12 cellular contexts compared by ENCODE assay signal in the genomic region with DNA sequence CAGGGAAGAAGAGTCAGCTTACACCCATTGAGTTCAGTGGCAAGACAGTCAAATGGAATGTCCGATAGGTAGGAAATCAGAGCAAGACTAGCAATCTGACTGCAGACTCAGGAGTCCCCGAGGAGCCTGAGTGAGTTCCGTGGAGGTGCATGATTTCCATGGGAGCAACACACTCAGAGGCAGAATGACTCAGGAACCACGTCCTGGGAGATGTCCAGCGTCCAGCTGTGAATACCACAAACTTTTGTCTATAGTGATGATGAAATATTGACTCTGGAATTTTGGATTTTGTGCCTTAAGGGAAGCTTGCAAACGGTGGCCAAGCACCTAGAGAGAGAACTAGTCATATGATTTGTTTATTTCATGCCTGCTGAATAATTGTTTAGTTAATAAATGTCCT.
DNase-seq lines count a peak whose midpoint lies in the region; ATAC-seq, FAIRE-seq and TF ChIP-seq lines count a peak whose summit lies in the region.
"Had no signal": no experiment of that assay in that cellular context is flagged by ENCODE, and none has a peak within 500 bp of the region (broad histone marks: within the 10 kb centered on the region; RNA-seq: fewer than 3 reads in every experiment).

No MANE protein-coding gene starts in this region.

- H3K27me3 ChIP-seq in astrocyte (ENCODE audit: insufficient read depth, low read length) (no peaks in the 10 kb centered on the region), right cardiac atrium (ENCODE audit: control insufficient read depth, insufficient read depth) (no peaks in the 10 kb centered on the region), transverse colon (no peaks in the 10 kb centered on the region), thyroid gland (no peaks in the 10 kb centered on the region), HAP-1 (ENCODE audit: low read depth) (0 out of 2 replicates have a peak, but pooled peaks cover 6% of the 10 kb centered on the region)
- H3K27me3 ChIP-seq: esophagus squamous epithelium had no signal

- H3K36me3 Mint-ChIP-seq in astrocyte (ENCODE audit: low read depth, unreplicated experiment): no peaks in the 10 kb centered on the region
- H3K36me3 Mint-ChIP-seq: activated naive CD4-positive, alpha-beta T cell treated with anti-CD3 and anti-CD28 coated beads, Interleukin-2, amount 50 U/mL, for 24 hours had no signal

- H3K4me1 ChIP-seq in astrocyte (ENCODE audit: insufficient read depth, low read length) (peaks cover 30% of the 10 kb centered on the region), right cardiac atrium (ENCODE audit: control insufficient read depth, insufficient read depth, low read length) (no peaks in the 10 kb centered on the region), transverse colon (peaks cover 0 to 5% (median 0%) of the 10 kb centered on the region in 4 donors), thyroid gland (no peaks in the 10 kb centered on the region), HAP-1 (no peaks in the 10 kb centered on the region)

- no peaks in the 10 kb centered on the region for H4K20me1 ChIP-seq in astrocyte (ENCODE audit: insufficient read depth, low read length)

- peak; percentile 89 for FAIRE-seq in astrocyte (lab: Jason Lieb, UNC)
- FAIRE-seq: G401.6 had no signal

- H3K27ac ChIP-seq in astrocyte (ENCODE audit: low read depth, low read length) (peak overlapping the region; percentile 75), right cardiac atrium (ENCODE audit: low read length) (no peak overlapping the region), transverse colon (peak overlapping the region in 1 of 4 donors; percentile 10), thyroid gland (no peak overlapping the region)
- H3K27ac ChIP-seq: esophagus squamous epithelium, WERI-Rb-1 had no signal

- peak overlapping the region; percentile 66 for H3K27ac Mint-ChIP-seq in astrocyte (ENCODE audit: unreplicated experiment)
- H3K27ac Mint-ChIP-seq: activated naive CD4-positive, alpha-beta T cell treated with anti-CD3 and anti-CD28 coated beads, Interleukin-2, amount 50 U/mL, for 24 hours had no signal

- H3K4me2 ChIP-seq in astrocyte (ENCODE audit: low read length): peak overlapping the region; percentile 76

- no peak for TF ChIP-seq CTCF in astrocyte (IDR thresholded peaks at IDR 0.05; ENCODE audit: insufficient read depth, low read depth, low read length)
- TF ChIP-seq CTCF in transverse colon (IDR thresholded peaks at IDR 0.05): no peak
- no peak for TF ChIP-seq CTCF in thyroid gland (IDR thresholded peaks at IDR 0.05)

- no peaks in the 10 kb centered on the region for H3K79me2 ChIP-seq in astrocyte (ENCODE audit: insufficient read depth, low read length)

- TF ChIP-seq EP300 in transverse colon (IDR thresholded peaks at IDR 0.05; ENCODE audit: low read depth): no peak

- H3K9me3 Mint-ChIP-seq in astrocyte (ENCODE audit: unreplicated experiment): no peaks in the 10 kb centered on the region
- H3K9me3 Mint-ChIP-seq: activated naive CD4-positive, alpha-beta T cell treated with anti-CD3 and anti-CD28 coated beads, Interleukin-2, amount 50 U/mL, for 24 hours had no signal

- H2AFZ ChIP-seq in astrocyte (ENCODE audit: low read depth, low read length): peak overlapping the region; percentile 13

- ATAC-seq in right cardiac atrium: peak in 1 of 2 donors; percentile 28

- no peak for TF ChIP-seq POLR2A in transverse colon (IDR thresholded peaks at IDR 0.05)
- no peak for TF ChIP-seq POLR2A in thyroid gland (IDR thresholded peaks at IDR 0.05)

- intact Hi-C loops in right cardiac atrium (cut with DNase I) (loop anchor here in 1 of 4 donors (10.0 kb wide), 1 partner anchor 118 kb away; no protein-coding TSS in a partner anchor), transverse colon (cut with DNase I; ENCODE audit: low total_unique reads) (loop anchor here (10.0 kb wide), 1 partner anchor 608 kb away; no protein-coding TSS in a partner anchor), thyroid gland (cut with DNase I) (no loop called here)

- H3K9ac ChIP-seq in astrocyte (ENCODE audit: low read length): peak overlapping the region; percentile 62

- in situ Hi-C loops in transverse colon (cut with MboI; ENCODE audit: low pct_ligation_motif_present in 1 of 4, low pct_unique_long_range_greater_than_20kb in 1 of 4, low sequenced_read_pairs in 3 of 4): loop anchor here (10.0 to 25.0 kb wide), 5 partner anchors 118 to 906 kb away; no protein-coding TSS in a partner anchor
- in situ Hi-C loops in HAP-1 (cut with MboI; ENCODE audit: low sequenced_read_pairs): no loop called here

- peaks cover 53% of the 10 kb centered on the region for H3K4me1 Mint-ChIP-seq in astrocyte (ENCODE audit: low read depth, unreplicated experiment)
- H3K4me1 Mint-ChIP-seq: activated naive CD4-positive, alpha-beta T cell treated with anti-CD3 and anti-CD28 coated beads, Interleukin-2, amount 50 U/mL, for 24 hours had no signal

- H3K36me3 ChIP-seq in astrocyte (ENCODE audit: insufficient read depth, low read length) (no peaks in the 10 kb centered on the region), transverse colon (no peaks in the 10 kb centered on the region), thyroid gland (no peaks in the 10 kb centered on the region), HAP-1 (replicated peaks) (no peaks in the 10 kb centered on the region)
- H3K36me3 ChIP-seq: esophagus squamous epithelium, WERI-Rb-1 had no signal

- peak; percentile 5 for DNase-seq in HK-2 (ENCODE audit: unreplicated experiment)
- peak; percentile 97 for DNase-seq in astrocyte (ENCODE audit: low read depth)
- peak; percentile 62 to 75 (median 65) for DNase-seq in right cardiac atrium
- DNase-seq in transverse colon: peak; percentile 43
- DNase-seq in activated effector memory CD4-positive, alpha-beta T cell treated with anti-CD3 and anti-CD28 coated beads, Interleukin-2, amount 50 U/mL, for 16 hours: no peak
- DNase-seq in thyroid gland: no peak
- DNase-seq in HAP-1 (ENCODE audit: low spot score in 2 of 2): no peak
- DNase-seq: esophagus squamous epithelium, Karpas-422, WERI-Rb-1 had no signal

- no peaks in the 10 kb centered on the region for H3K9me3 ChIP-seq in astrocyte (ENCODE audit: insufficient read depth, low read depth, low read length)
- H3K9me3 ChIP-seq in right cardiac atrium (ENCODE audit: control insufficient read depth, low read length): no peaks in the 10 kb centered on the region
- no peaks in the 10 kb centered on the region for H3K9me3 ChIP-seq in transverse colon
- H3K9me3 ChIP-seq in thyroid gland: no peaks in the 10 kb centered on the region
- no peaks in the 10 kb centered on the region for H3K9me3 ChIP-seq in HAP-1
- H3K9me3 ChIP-seq: esophagus squamous epithelium had no signal

- H3K4me3 ChIP-seq in astrocyte (ENCODE audit: insufficient read depth, low read depth, low read length) (no peak overlapping the region), right cardiac atrium (ENCODE audit: low read length) (no peak overlapping the region), transverse colon (no peak overlapping the region), thyroid gland (replicated peaks in 1 of 3) (no peak overlapping the region), HAP-1 (no peak overlapping the region)
- H3K4me3 ChIP-seq: esophagus squamous epithelium had no signal

- WGBS in right cardiac atrium: 61% methylated on average over 6 of the region's 6 CpGs
- 14 to 61% methylated on average over 1 to 6 of the region's 6 CpGs for WGBS in transverse colon (ENCODE audit: low coverage in 1 of 2), 2 donors
- WGBS in thyroid gland, 2 donors: 69 to 80% methylated on average over 6 of the region's 6 CpGs

- H3K4me3 Mint-ChIP-seq in astrocyte (ENCODE audit: unreplicated experiment): no peak overlapping the region
- H3K4me3 Mint-ChIP-seq: activated naive CD4-positive, alpha-beta T cell treated with anti-CD3 and anti-CD28 coated beads, Interleukin-2, amount 50 U/mL, for 24 hours had no signal

- no peaks in the 10 kb centered on the region for H3K27me3 Mint-ChIP-seq in astrocyte (ENCODE audit: low read depth, unreplicated experiment)

Comparison
In these comparisons a context has a peak if more than half of its experiments do, and no peak if none do; other contexts are left out.
1. DNase-seq: peak in HK-2 (single experiment), astrocyte (single experiment), right cardiac atrium (3 of 3) and transverse colon (single experiment); none in activated effector memory CD4-positive, alpha-beta T cell treated with anti-CD3 and anti-CD28 coated beads, Interleukin-2, amount 50 U/mL, for 16 hours (single experiment), thyroid gland (0 of 2) and HAP-1 (0 of 2).